13 cellular contexts compared by ENCODE assay signal in the genomic region with DNA sequence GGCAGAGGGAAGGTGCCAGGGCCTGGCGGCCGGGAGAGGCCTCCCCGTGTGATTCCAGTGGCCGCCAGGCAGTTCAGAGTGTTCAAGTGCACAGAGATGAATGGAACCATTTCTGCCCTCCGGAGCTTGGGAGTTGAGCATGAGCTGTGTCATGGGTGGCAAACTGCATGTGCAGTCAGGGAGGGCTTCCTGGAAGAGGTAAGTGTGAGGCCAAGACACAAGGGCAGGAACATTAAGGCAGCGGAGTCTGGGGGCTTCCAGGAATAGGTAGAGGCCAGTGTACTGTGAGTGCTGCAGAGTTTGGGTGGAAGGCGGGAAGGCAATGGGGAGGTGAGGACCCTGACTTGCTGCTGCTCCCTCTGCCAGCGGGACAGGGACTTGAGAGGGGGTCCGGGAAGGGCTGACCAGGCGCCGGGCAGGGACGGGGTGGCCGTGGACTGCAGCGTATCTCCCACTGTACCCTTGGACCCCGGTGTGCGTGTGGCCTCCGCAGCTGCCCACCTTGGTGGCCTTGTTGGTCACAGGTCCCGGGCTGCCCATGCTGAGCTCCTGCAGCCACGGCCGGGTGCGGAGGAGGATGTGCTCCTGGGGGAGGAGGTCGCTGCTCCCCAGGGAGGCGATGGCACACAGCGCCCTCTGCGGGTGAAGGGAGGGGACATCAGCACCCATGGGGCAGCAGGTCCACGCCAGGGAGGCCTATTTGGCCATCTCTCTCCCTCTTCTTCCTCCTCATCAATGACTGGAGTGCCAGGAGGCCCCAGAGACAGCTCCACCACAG. TPM values are rescaled to one million over a fixed set of nuclear protein-coding genes. Genes with fewer than 3 reads are reported as not detected.
DNase-seq lines count a peak whose midpoint lies in the region; ATAC-seq and TF ChIP-seq lines count a peak whose summit lies in the region.
"Had no signal": no experiment of that assay in that cellular context is flagged by ENCODE, and none has a peak within 500 bp of the region (broad histone marks: within the 10 kb centered on the region; RNA-seq: fewer than 3 reads in every experiment).

No MANE protein-coding gene starts in this region.

- no peaks in the 10 kb centered on the region for H3K9me2 ChIP-seq in Karpas-422 (replicated peaks; ENCODE audit: insufficient read depth, low read length)

- no peaks in the 10 kb centered on the region for H4K20me1 ChIP-seq in Karpas-422 (ENCODE audit: insufficient read depth, low read depth, low read length)

- no peak overlapping the region for H3K27ac Mint-ChIP-seq in chondrocyte (ENCODE audit: unreplicated experiment)
- no peak overlapping the region for H3K27ac Mint-ChIP-seq in neural crest cell (ENCODE audit: unreplicated experiment)
- H3K27ac Mint-ChIP-seq: activated T-helper 2 cell treated with anti-CD3 and anti-CD28 coated beads, Interferon-gamma antibody, Interleukin-2, Interleukin-4, amounts not matched to agents 10 μg/mL and 5 μg/mL and 100 μg/mL, durations not matched to agents 14 hours and 24 hours and 36 hours; mesothelial cell of epicardium had no signal

- intact Hi-C loops in stomach (cut with DNase I; ENCODE audit: low total_unique reads): loop anchor here (10.0 kb wide), 1 partner anchor 85 kb away; no protein-coding TSS in a partner anchor

- TF ChIP-seq CTCF in GM10266 (IDR thresholded peaks at IDR 0.05; ENCODE audit: control insufficient read depth, insufficient read depth, low read depth, missing control alignments) (peak; percentile 51), chondrocyte (IDR thresholded peaks at IDR 0.05) (peak; percentile 68), neural crest cell (conservative IDR thresholded peaks at IDR 0.05) (peak; percentile 44), stomach (IDR thresholded peaks at IDR 0.05) (peak in 1 of 7 experiments; percentile 11)

- no peak overlapping the region for H3K4me3 ChIP-seq in Karpas-422 (ENCODE audit: low read length)
- no peak overlapping the region for H3K4me3 ChIP-seq in stomach
- H3K4me3 ChIP-seq: SJSA1 had no signal

- no peaks in the 10 kb centered on the region for H3K36me3 ChIP-seq in Karpas-422 (ENCODE audit: insufficient read depth, low read length)
- H3K36me3 ChIP-seq in stomach: peaks cover 41 to 67% (median 64%) of the 10 kb centered on the region in 4 donors

- H3K9me3 ChIP-seq in Karpas-422 (ENCODE audit: low read length) (no peaks in the 10 kb centered on the region), stomach (no peaks in the 10 kb centered on the region)
- H3K9me3 ChIP-seq: SJSA1 had no signal

- WGBS in stomach, 5 donors: 89 to 94% (median 91%) methylated on average over 13 to 26 of the region's 26 CpGs

- H2AFZ ChIP-seq in Karpas-422 (ENCODE audit: low read length): no peak overlapping the region

- no peaks in the 10 kb centered on the region for H3K27me3 Mint-ChIP-seq in chondrocyte (ENCODE audit: low read depth)
- H3K27me3 Mint-ChIP-seq in neural crest cell (ENCODE audit: low read depth): no peaks in the 10 kb centered on the region

- no peak overlapping the region for H3K4me3 Mint-ChIP-seq in chondrocyte (ENCODE audit: unreplicated experiment)
- H3K4me3 Mint-ChIP-seq in neural crest cell: no peak overlapping the region
- H3K4me3 Mint-ChIP-seq: mesothelial cell of epicardium had no signal

- no peak overlapping the region for H3K9ac ChIP-seq in Karpas-422 (ENCODE audit: low read length)

- H3K9me3 Mint-ChIP-seq in chondrocyte (ENCODE audit: low read depth) (no peaks in the 10 kb centered on the region), neural crest cell (no peaks in the 10 kb centered on the region)
- H3K9me3 Mint-ChIP-seq: activated T-helper 2 cell treated with anti-CD3 and anti-CD28 coated beads, Interferon-gamma antibody, Interleukin-2, Interleukin-4, amounts not matched to agents 10 μg/mL and 5 μg/mL and 100 μg/mL, durations not matched to agents 14 hours and 24 hours and 36 hours had no signal

- no peaks in the 10 kb centered on the region for H3K4me1 Mint-ChIP-seq in chondrocyte (ENCODE audit: low read depth)
- no peaks in the 10 kb centered on the region for H3K4me1 Mint-ChIP-seq in neural crest cell

- H3K4me1 ChIP-seq in Karpas-422 (ENCODE audit: low read length) (no peaks in the 10 kb centered on the region), stomach (peaks cover 0 to 6% (median 3%) of the 10 kb centered on the region in 4 donors)
- H3K4me1 ChIP-seq: SJSA1 had no signal

- no peak overlapping the region for H3K4me2 ChIP-seq in Karpas-422 (ENCODE audit: low read depth, low read length, poor library complexity, severe bottlenecking)

- H3K27me3 ChIP-seq in Karpas-422 (ENCODE audit: low read length): no peaks in the 10 kb centered on the region
- H3K27me3 ChIP-seq in stomach: no peaks in the 10 kb centered on the region
- H3K27me3 ChIP-seq: SJSA1 had no signal

- peak; percentile 58 for DNase-seq in GM10266 (ENCODE audit: extremely low spot score)
- peak; percentile 79 for DNase-seq in Karpas-422
- no peak for DNase-seq in chondrocyte (ENCODE audit: low spot score)
- no peak for DNase-seq in neural crest cell (ENCODE audit: low read depth, low spot score)
- no peak for DNase-seq in stomach
- DNase-seq in NCI-H2081 treated with DMSO at 0.1 percent for 48 hours (lab: John Stamatoyannopoulos, UW): no peak
- DNase-seq in activated CD8-positive, alpha-beta memory T cell treated with anti-CD3 and anti-CD28 coated beads for 24 hours: no peak
- DNase-seq: NCI-H1048; stimulated activated CD4-positive, alpha-beta T cell treated with anti-CD3 and anti-CD28 coated beads, Interleukin-2, amount 100 ng/mL, for 48 hours had no signal

- no peak for TF ChIP-seq EP300 in stomach (IDR thresholded peaks at IDR 0.05)

- H3K79me2 ChIP-seq in Karpas-422 (ENCODE audit: low read length): no peaks in the 10 kb centered on the region

- H3K36me3 Mint-ChIP-seq in chondrocyte (ENCODE audit: low read depth) (peaks cover 19% of the 10 kb centered on the region), neural crest cell (ENCODE audit: low read depth) (peaks cover 12% of the 10 kb centered on the region)

- no peak overlapping the region for H3K27ac ChIP-seq in Karpas-422 (ENCODE audit: low read length)
- no peak overlapping the region for H3K27ac ChIP-seq in stomach
- H3K27ac ChIP-seq: SJSA1 had no signal

- ATAC-seq in HG03342 (IDR thresholded peaks at IDR 0.05; ENCODE audit: unreplicated experiment): no peak

- no peak for TF ChIP-seq POLR2A in stomach (IDR thresholded peaks at IDR 0.05)

RNA-seq across cellular contexts. Expression of gene CEP131, which starts 7.5 kb away (rescaled TPM):
- total RNA-seq in Karpas-422 (2014; rRNA removed; shearing (Covaris generic); ENCODE audit: low replicate concordance): 5.1 and 23.6 TPM in 2 replicates
- total RNA-seq in chondrocyte (8.2 to 9.6 TPM (median 8.5 TPM) in 3 replicates), neural crest cell (40.7 and 42.5 TPM in 2 replicates), stomach (10 to 100 TPM in 3 of 5 donors, 1 to 10 TPM in 2; 4.8 to 75.0 (median 12.5) TPM)
- polyA plus RNA-seq in stomach: 10 to 100 TPM in 2 of 3 donors, 1 to 10 TPM in 1; 9.9 to 15.7 (median 11.8) TPM

RNA-seq across cellular contexts. Expression of gene TEPSIN, which starts 8.6 kb away (rescaled TPM):
- total RNA-seq in Karpas-422 (2014; rRNA removed; shearing (Covaris generic); ENCODE audit: low replicate concordance): 14.5 and 36.6 TPM in 2 replicates
- total RNA-seq in chondrocyte (27.1 to 29.0 TPM (median 27.6 TPM) in 3 replicates), neural crest cell (36.9 and 40.4 TPM in 2 replicates), stomach (100 to 1,000 TPM in 2 of 5 donors, 10 to 100 TPM in 2, 1 to 10 TPM in 1; 9.4 to 295 (median 22.3) TPM)
- 10 to 100 TPM; 15.1 to 31.6 (median 18.1) TPM for polyA plus RNA-seq in stomach

RNA-seq across cellular contexts. Expression of gene NDUFAF8, which starts 8.9 kb away (rescaled TPM):
- total RNA-seq in Karpas-422 (2014; rRNA removed; shearing (Covaris generic); ENCODE audit: low replicate concordance): 34.7 and 81.5 TPM in 2 replicates
- 36.1 to 58.9 TPM (median 39.7 TPM) in 3 replicates for total RNA-seq in chondrocyte
- 54.5 and 68.2 TPM in 2 replicates for total RNA-seq in neural crest cell
- 100 to 1,000 TPM in 2 of 5 donors, 10 to 100 TPM in 2, not detected in 1; 14.5 to 185 (median 92.5) TPM for total RNA-seq in stomach
- polyA plus RNA-seq in stomach: 10 to 100 TPM; 37.7 to 60.8 (median 43.4) TPM

Comparison
In these comparisons a context has a peak if more than half of its experiments do, and no peak if none do; other contexts are left out.
1. DNase-seq: peak in GM10266 (single experiment) and Karpas-422 (single experiment); none in chondrocyte (single experiment), neural crest cell (single experiment), stomach (single experiment), NCI-H2081 treated with DMSO at 0.1 percent for 48 hours (single experiment) and activated CD8-positive, alpha-beta memory T cell treated with anti-CD3 and anti-CD28 coated beads for 24 hours (single experiment).